12 cellular contexts compared by ENCODE assay signal in the genomic region with DNA sequence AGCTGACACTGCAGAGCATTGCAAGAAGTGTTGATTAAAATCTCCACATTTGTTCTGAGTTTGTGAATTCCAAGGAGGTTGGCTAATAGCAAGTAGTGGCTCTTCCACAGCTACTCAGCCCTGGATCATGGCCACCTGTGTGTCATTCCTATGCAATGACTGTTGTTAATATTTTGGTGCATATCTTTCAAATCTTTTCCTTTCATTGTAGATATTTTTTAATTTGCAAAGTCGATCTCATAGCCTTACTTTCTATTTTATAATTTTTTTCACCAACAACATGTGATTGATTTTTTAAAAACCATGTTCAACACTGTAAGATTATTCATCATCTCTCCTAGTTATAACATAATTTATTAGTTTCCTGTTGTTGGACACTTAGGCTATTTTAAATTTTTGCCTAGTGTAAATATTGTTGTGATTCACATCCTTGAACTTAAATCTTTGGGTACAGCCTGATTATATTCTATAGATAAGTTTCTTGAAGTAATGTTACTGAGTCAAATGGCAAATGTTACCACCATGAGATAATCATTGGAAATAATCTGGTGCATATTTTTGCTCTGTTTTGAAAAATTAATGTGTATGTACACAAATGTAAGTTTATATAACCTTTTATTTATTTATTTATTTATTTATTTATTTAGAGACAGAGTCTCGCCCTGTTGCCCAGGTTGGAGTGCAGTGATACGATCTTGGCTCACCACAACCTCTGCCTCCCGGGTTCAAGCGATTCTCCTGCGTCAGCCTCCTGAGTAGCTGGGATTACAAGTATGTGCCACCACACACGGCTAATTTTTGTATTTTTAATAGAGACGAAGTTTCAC. TPM values are rescaled to one million over a fixed set of nuclear protein-coding genes. Genes with fewer than 3 reads are reported as not detected.
A peak's percentile ranks its signal among the peaks of the same experiment; 100 is the strongest.
DNase-seq lines count a peak whose midpoint lies in the region; ATAC-seq and TF ChIP-seq lines count a peak whose summit lies in the region.
"Had no signal": no experiment of that assay in that cellular context is flagged by ENCODE, and none has a peak within 500 bp of the region (broad histone marks: within the 10 kb centered on the region; RNA-seq: fewer than 3 reads in every experiment).

No MANE protein-coding gene starts in this region.

- no peak overlapping the region for H3K4me3 ChIP-seq in RWPE2 (ENCODE audit: severe bottlenecking)

- no peak for TF ChIP-seq CTCF in RWPE2 (IDR thresholded peaks at IDR 0.05; ENCODE audit: poor library complexity, severe bottlenecking)

- no peaks in the 10 kb centered on the region for H3K36me3 ChIP-seq in RWPE2 (ENCODE audit: low read depth)

- no peaks in the 10 kb centered on the region for H3K9me3 ChIP-seq in RWPE2 (ENCODE audit: severe bottlenecking)

- no peaks in the 10 kb centered on the region for H3K27me3 ChIP-seq in RWPE2 (ENCODE audit: insufficient read depth, poor library complexity, severe bottlenecking)

- ATAC-seq in RWPE2 (ENCODE audit: low read depth) = peak; percentile 97
- ATAC-seq: naive thymus-derived CD4-positive, alpha-beta T cell had no signal

- H3K27ac ChIP-seq in RWPE2 (ENCODE audit: poor library complexity, severe bottlenecking) = peak overlapping the region; percentile 64

- DNase-seq in EL = peak; percentile 89
- DNase-seq in RWPE2 (ENCODE audit: low spot score) = no peak
- DNase-seq in fibroblast of peridontal ligament (ENCODE audit: extremely low read depth) = peak; percentile 84
- peak; percentile 53 for DNase-seq in renal cortical epithelial cell (ENCODE audit: low read depth)
- no peak for DNase-seq in NCI-H2171 (lab: John Stamatoyannopoulos, UW)
- no peak for DNase-seq in NCI-H187 treated with DMSO at 0.1 percent for 48 hours (lab: John Stamatoyannopoulos, UW)
- no peak for DNase-seq in CD1c-positive myeloid dendritic cell (ENCODE audit: extremely low spot score)
- DNase-seq in germinal center (ENCODE audit: low spot score) = no peak
- DNase-seq: naive thymus-derived CD4-positive, alpha-beta T cell; NCI-H2029 treated with DMSO at 0.1 percent for 48 hours; stimulated activated CD4-positive, alpha-beta T cell treated with anti-CD3 and anti-CD28 coated beads, Interleukin-15, amount 100 ng/mL, for 24 hours; stimulated activated naive CD4-positive, alpha-beta T cell treated with Interleukin-2 at 50 U/mL for 16 hours had no signal

- peaks cover 15% of the 10 kb centered on the region for H3K4me1 ChIP-seq in RWPE2 (ENCODE audit: insufficient read depth, poor library complexity, severe bottlenecking)

RNA-seq across cellular contexts. Expression of a gene that starts 17.1 kb away (rescaled TPM):
- total RNA-seq in renal cortical epithelial cell = 17.5 and 18.3 TPM in 2 replicates

RNA-seq across cellular contexts. Expression of a gene that starts 30.8 kb away (rescaled TPM):
- 13.0 and 15.2 TPM in 2 replicates for total RNA-seq in renal cortical epithelial cell

Comparison
In these comparisons a context has a peak if more than half of its experiments do, and no peak if none do; other contexts are left out.
1. DNase-seq: peak in EL (single experiment), fibroblast of peridontal ligament (single experiment) and renal cortical epithelial cell (single experiment); none in RWPE2 (single experiment), NCI-H2171 (single experiment), NCI-H187 treated with DMSO at 0.1 percent for 48 hours (single experiment), CD1c-positive myeloid dendritic cell (single experiment) and germinal center (single experiment).